Comparison of ENCODE assay signal across 8 cellular contexts in genomic region chr1:182789138-182790076, GRCh38. TPM values are rescaled to one million over a fixed set of nuclear protein-coding genes. Genes with fewer than 3 reads are reported as not detected.
A peak's percentile ranks its signal among the peaks of the same experiment; 100 is the strongest.
DNase-seq lines count a peak whose midpoint lies in the region; ATAC-seq and TF ChIP-seq lines count a peak whose summit lies in the region.

NPL (plus strand) TSS chr1:182789773; CDS start chr1:182794372, 4,599 bp downstream.

- H3K27ac ChIP-seq in KMS-11 (peak within 1 kb of the TSS; percentile 67), RWPE2 (ENCODE audit: poor library complexity, severe bottlenecking) (no peak within 1 kb of the TSS), foreskin keratinocyte (no peak within 1 kb of the TSS)

- H4K20me1 ChIP-seq in KMS-11 (ENCODE audit: insufficient read depth): no peaks in the 10 kb centered on the region

- peak within 1 kb of the TSS; percentile 99 for H3K4me3 ChIP-seq in KMS-11 (IDR thresholded peaks at IDR 0.05; ENCODE audit: insufficient read depth, low read depth, low read length)
- H3K4me3 ChIP-seq in RWPE2 (ENCODE audit: severe bottlenecking): peak within 1 kb of the TSS; percentile 45
- H3K4me3 ChIP-seq in neuron (ENCODE audit: low read length): peak within 1 kb of the TSS; percentile 59

- peak within 1 kb of the TSS; percentile 92 for H2AFZ ChIP-seq in KMS-11 (ENCODE audit: low read depth)
- peak within 1 kb of the TSS; percentile 80 for H2AFZ ChIP-seq in neuron (ENCODE audit: low read depth, low read length)

- H3K4me1 ChIP-seq in KMS-11 (ENCODE audit: low read depth, poor library complexity, severe bottlenecking): peaks cover 66% of the 10 kb centered on the region
- peaks cover 4% of the 10 kb centered on the region for H3K4me1 ChIP-seq in RWPE2 (ENCODE audit: insufficient read depth, poor library complexity, severe bottlenecking)
- peaks cover 4% of the 10 kb centered on the region for H3K4me1 ChIP-seq in foreskin keratinocyte
- H3K4me1 ChIP-seq in neuron (ENCODE audit: insufficient read depth, low read length): peaks cover 14% of the 10 kb centered on the region

- TF ChIP-seq CTCF in KMS-11 (conservative IDR thresholded peaks at IDR 0.05; ENCODE audit: low read depth, low read length): no peak
- TF ChIP-seq CTCF in RWPE2 (IDR thresholded peaks at IDR 0.05; ENCODE audit: poor library complexity, severe bottlenecking): no peak
- TF ChIP-seq CTCF in foreskin keratinocyte (conservative IDR thresholded peaks at IDR 0.05): no peak
- no peak for TF ChIP-seq CTCF in subcutaneous adipose tissue (IDR thresholded peaks at IDR 0.05; ENCODE audit: low read depth)

- ATAC-seq in GM21737 (IDR thresholded peaks at IDR 0.05; ENCODE audit: unreplicated experiment) (peak; percentile 91), RWPE2 (ENCODE audit: low read depth) (peak; percentile 95), foreskin keratinocyte (peak; percentile 91)

- H3K4me2 ChIP-seq in KMS-11: peak within 1 kb of the TSS; percentile 93

- peak; percentile 89 for DNase-seq in Daoy (ENCODE audit: low read depth)
- peak; percentile 71 for DNase-seq in RWPE2 (ENCODE audit: low spot score)
- peak; percentile 95 for DNase-seq in activated effector memory CD4-positive, alpha-beta T cell treated with anti-CD3 and anti-CD28 coated beads, Interleukin-2, amount 50 U/mL, for 16 hours
- peak in 1 of 2 donors; percentile 62 for DNase-seq in foreskin keratinocyte

- no peaks in the 10 kb centered on the region for H3K79me2 ChIP-seq in KMS-11 (ENCODE audit: insufficient read depth, low read depth)

- H3K27me3 ChIP-seq in KMS-11 (ENCODE audit: insufficient read depth, low read depth): peaks cover 7% of the 10 kb centered on the region; the same call in 1 of the 2 replicates
- H3K27me3 ChIP-seq in RWPE2 (ENCODE audit: insufficient read depth, poor library complexity, severe bottlenecking): peaks cover 10% of the 10 kb centered on the region
- peaks cover 31% of the 10 kb centered on the region for H3K27me3 ChIP-seq in foreskin keratinocyte
- H3K27me3 ChIP-seq in neuron (ENCODE audit: insufficient read depth, low read length): peaks cover 22% of the 10 kb centered on the region

- peak within 1 kb of the TSS; percentile 86 for H3K9ac ChIP-seq in KMS-11

- H3K36me3 ChIP-seq in KMS-11 (ENCODE audit: insufficient read depth) (no peaks in the 10 kb centered on the region), RWPE2 (ENCODE audit: low read depth) (no peaks in the 10 kb centered on the region), neuron (ENCODE audit: insufficient read depth, low read length) (no peaks in the 10 kb centered on the region)

- H3K9me3 ChIP-seq in RWPE2 (ENCODE audit: severe bottlenecking) (no peaks in the 10 kb centered on the region), neuron (ENCODE audit: low read length) (no peaks in the 10 kb centered on the region)

RNA-seq across cellular contexts. Expression of gene NPL, which starts in this region (rescaled TPM):
- 2.8 and 4.1 TPM in 2 replicates for total RNA-seq in Daoy (2014; rRNA removed; shearing (Covaris generic))
- 3.2 TPM in 2 replicates for total RNA-seq in foreskin keratinocyte
- 3.0 and 3.5 TPM in 2 replicates for polyA plus RNA-seq in foreskin keratinocyte
- 100 to 1,000 TPM in 1 of 4 donors, 10 to 100 TPM in 3; 16.2 to 132 (median 30.0) TPM for total RNA-seq in subcutaneous adipose tissue

Comparison
In these comparisons a context has a peak if more than half of its experiments do, and no peak if none do; other contexts are left out.
1. H3K4me3 ChIP-seq: peak in every context shown above with its lines; median percentile 99 in KMS-11; 59 in neuron; 45 in RWPE2.